9 cellular contexts compared by ENCODE assay signal in the genomic region with DNA sequence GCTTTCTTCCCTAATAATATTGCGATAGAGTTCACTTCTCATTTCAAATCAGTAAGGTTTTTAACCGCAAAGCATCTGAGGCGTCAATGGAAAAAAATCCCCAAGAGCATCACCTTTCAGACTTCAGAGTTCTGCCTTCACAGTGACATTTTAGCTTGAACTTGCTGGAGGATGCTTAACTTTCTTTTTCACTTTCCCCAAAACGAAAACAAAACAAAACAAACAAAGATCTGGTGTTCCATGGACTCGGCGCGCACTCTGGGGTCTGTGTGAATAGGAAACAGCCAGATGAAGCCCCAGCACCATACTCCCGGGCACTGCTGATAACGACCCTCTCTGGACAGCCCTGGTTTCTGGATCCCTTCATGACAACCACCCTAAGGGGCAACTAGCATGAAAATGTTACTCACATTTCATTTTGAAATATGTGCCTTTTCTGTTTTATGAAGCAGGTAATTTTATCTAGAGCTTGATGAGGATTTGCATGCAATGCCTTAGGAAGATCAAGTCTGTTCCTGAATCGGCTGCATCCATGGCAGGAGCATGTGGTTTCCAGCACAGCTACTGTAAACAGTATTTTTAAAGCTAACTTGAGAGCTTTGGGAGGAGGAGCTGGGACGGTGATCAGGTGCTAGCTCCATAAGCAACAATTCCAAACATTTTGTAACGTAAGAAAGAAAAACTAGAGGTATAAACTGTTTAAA. TPM values are rescaled to one million over a fixed set of nuclear protein-coding genes. Genes with fewer than 3 reads are reported as not detected.
DNase-seq lines count a peak whose midpoint lies in the region; ATAC-seq and TF ChIP-seq lines count a peak whose summit lies in the region.
"Had no signal": no experiment of that assay in that cellular context is flagged by ENCODE, and none has a peak within 500 bp of the region (broad histone marks: within the 10 kb centered on the region; RNA-seq: fewer than 3 reads in every experiment).

No MANE protein-coding gene starts in this region.

- no peaks in the 10 kb centered on the region for H3K9me3 ChIP-seq in RWPE2 (ENCODE audit: severe bottlenecking)

- ATAC-seq in RWPE2 (ENCODE audit: low read depth), result peak; percentile 19; the same call in 1 of the 3 replicates

- H3K4me1 ChIP-seq in RWPE2 (ENCODE audit: insufficient read depth, poor library complexity, severe bottlenecking), result peaks cover 12% of the 10 kb centered on the region

- H3K27me3 Mint-ChIP-seq in type B pancreatic cell, result no peaks in the 10 kb centered on the region

- peak overlapping the region; percentile 33 for H3K27ac ChIP-seq in RWPE2 (ENCODE audit: poor library complexity, severe bottlenecking)

- H3K4me1 Mint-ChIP-seq in type B pancreatic cell (ENCODE audit: unreplicated experiment), result peaks cover 30% of the 10 kb centered on the region

- TF ChIP-seq CTCF in RWPE2 (IDR thresholded peaks at IDR 0.05; ENCODE audit: poor library complexity, severe bottlenecking) (no peak), type B pancreatic cell (conservative IDR thresholded peaks at IDR 0.05) (no peak)

- no peaks in the 10 kb centered on the region for H3K27me3 ChIP-seq in RWPE2 (ENCODE audit: insufficient read depth, poor library complexity, severe bottlenecking)

- no peak overlapping the region for H3K27ac Mint-ChIP-seq in type B pancreatic cell

- H3K4me3 ChIP-seq in RWPE2 (ENCODE audit: severe bottlenecking), result no peak overlapping the region

- peaks cover 5% of the 10 kb centered on the region for H3K36me3 Mint-ChIP-seq in type B pancreatic cell

- H3K4me3 Mint-ChIP-seq in type B pancreatic cell, result no peak overlapping the region

- H3K36me3 ChIP-seq in RWPE2 (ENCODE audit: low read depth), result peaks cover 10% of the 10 kb centered on the region

- peak; percentile 10 for DNase-seq in stimulated activated CD4-positive, alpha-beta T cell treated with anti-CD3 and anti-CD28 coated beads, Interleukin-4, amount 100 ng/mL, for 1 hour
- no peak for DNase-seq in stimulated activated CD4-positive, alpha-beta T cell treated with anti-CD3 and anti-CD28 coated beads, Interleukin-15, amount 100 ng/mL, for 24 hours
- no peak for DNase-seq in RWPE2 (ENCODE audit: low spot score)
- peak; percentile 7 for DNase-seq in germinal center (ENCODE audit: low spot score)
- no peak for DNase-seq in A172 (ENCODE audit: low spot score)
- no peak for DNase-seq in type B pancreatic cell (ENCODE audit: extremely low spot score, unreplicated experiment)
- no peak for DNase-seq in EL
- no peak for DNase-seq in anterior cingulate cortex (lab: John Stamatoyannopoulos, UW)
- DNase-seq: NCI-H226 had no signal

- no peaks in the 10 kb centered on the region for H3K9me3 Mint-ChIP-seq in type B pancreatic cell

RNA-seq across cellular contexts. Expression of gene RAMACL, which starts 44.5 kb away (rescaled TPM):
- 0.19 and 1.2 TPM in 2 replicates for total RNA-seq in A172 (2014; rRNA removed; shearing (Covaris generic))
- total RNA-seq in type B pancreatic cell (ENCODE audit: low replicate concordance), result 0.85 and 1.5 TPM in 2 replicates

Comparison
In these comparisons a context has a peak if more than half of its experiments do, and no peak if none do; other contexts are left out.
1. DNase-seq: peak in stimulated activated CD4-positive, alpha-beta T cell treated with anti-CD3 and anti-CD28 coated beads, Interleukin-4, amount 100 ng/mL, for 1 hour (single experiment) and germinal center (single experiment); none in stimulated activated CD4-positive, alpha-beta T cell treated with anti-CD3 and anti-CD28 coated beads, Interleukin-15, amount 100 ng/mL, for 24 hours (single experiment), RWPE2 (single experiment), A172 (single experiment), type B pancreatic cell (single experiment), EL (single experiment) and anterior cingulate cortex (0 of 58).